In genomic region chr15:30065025-30065801, GRCh38 we compare ENCODE assay signal across 13 cellular contexts. TPM values are rescaled to one million over a fixed set of nuclear protein-coding genes. Genes with fewer than 3 reads are reported as not detected.
DNase-seq lines count a peak whose midpoint lies in the region; ATAC-seq and TF ChIP-seq lines count a peak whose summit lies in the region.
"Had no signal": no experiment of that assay in that cellular context is flagged by ENCODE, and none has a peak within 500 bp of the region (broad histone marks: within the 10 kb centered on the region; RNA-seq: fewer than 3 reads in every experiment).

No MANE protein-coding gene starts in this region.

- ATAC-seq in Right ventricle myocardium superior (ENCODE audit: poor library complexity), result peak; percentile 68
- ATAC-seq: activated T-helper 17 cell treated with anti-CD3 and anti-CD28 coated beads, Interleukin-2, amount 50 U/mL, for 72 hours had no signal

- DNase-seq in Right ventricle myocardium superior (no peak), right atrium auricular region (ENCODE audit: low spot score) (no peak), astrocyte of the spinal cord (ENCODE audit: low read depth, low spot score) (peak; percentile 90), kidney tubule cell (ENCODE audit: low spot score) (peak; percentile 90), uterus (no peak), HUDEP-2 (lab: John Stamatoyannopoulos, UW; ENCODE audit: unreplicated experiment in 76 of 76) (no peak)
- no peak for DNase-seq in activated CD4-positive, CD25-positive, alpha-beta regulatory T cell treated with anti-CD3 and anti-CD28 coated beads, Interleukin-2, amount 50 U/mL, for 72 hours
- DNase-seq in activated CD4-positive, alpha-beta memory T cell treated with anti-CD3 and anti-CD28 coated beads, Interleukin-2, amount 10 ng/mL, durations not matched to agents 7 days and 5 days, result no peak
- DNase-seq: stimulated activated naive CD4-positive, alpha-beta T cell treated with Interleukin-2 at 50 U/mL for 16 hours had no signal

- H3K27ac Mint-ChIP-seq in activated CD4-positive, alpha-beta memory T cell treated with anti-CD3 and anti-CD28 coated beads, Interleukin-2, amount 10 ng/mL, durations not matched to agents 7 days and 5 days, result no peak overlapping the region
- H3K27ac Mint-ChIP-seq: activated T-helper 17 cell treated with anti-CD3 and anti-CD28 coated beads, Interleukin-2, amount 50 U/mL, for 72 hours; B cell; T-helper 2 cell treated with Interferon-gamma antibody and Interleukin-4, amounts not matched to agents 5 μg/mL and 100 μg/mL, for 36 hours had no signal

- no peak overlapping the region for H3K4me3 Mint-ChIP-seq in activated CD4-positive, alpha-beta memory T cell treated with anti-CD3 and anti-CD28 coated beads, Interleukin-2, amount 10 ng/mL, durations not matched to agents 7 days and 5 days
- H3K4me3 Mint-ChIP-seq: activated T-helper 17 cell treated with anti-CD3 and anti-CD28 coated beads, Interleukin-2, amount 50 U/mL, for 72 hours; B cell; T-helper 2 cell treated with Interferon-gamma antibody and Interleukin-4, amounts not matched to agents 5 μg/mL and 100 μg/mL, for 36 hours had no signal

- no peaks in the 10 kb centered on the region for H3K27me3 ChIP-seq in right atrium auricular region
- no peaks in the 10 kb centered on the region for H3K27me3 ChIP-seq in uterus

- TF ChIP-seq POLR2A in uterus (IDR thresholded peaks at IDR 0.05), result no peak

- no peaks in the 10 kb centered on the region for H3K36me3 Mint-ChIP-seq in activated CD4-positive, alpha-beta memory T cell treated with anti-CD3 and anti-CD28 coated beads, Interleukin-2, amount 10 ng/mL, durations not matched to agents 7 days and 5 days (ENCODE audit: low read depth)

- H3K4me1 Mint-ChIP-seq in activated CD4-positive, alpha-beta memory T cell treated with anti-CD3 and anti-CD28 coated beads, Interleukin-2, amount 10 ng/mL, durations not matched to agents 7 days and 5 days, result no peaks in the 10 kb centered on the region
- H3K4me1 Mint-ChIP-seq: activated T-helper 17 cell treated with anti-CD3 and anti-CD28 coated beads, Interleukin-2, amount 50 U/mL, for 72 hours; B cell had no signal

- H3K9me3 ChIP-seq in right atrium auricular region, result no peaks in the 10 kb centered on the region
- H3K9me3 ChIP-seq in uterus, result no peaks in the 10 kb centered on the region

- H3K36me3 ChIP-seq in right atrium auricular region (no peaks in the 10 kb centered on the region), uterus (no peaks in the 10 kb centered on the region)

- H3K27me3 Mint-ChIP-seq in activated CD4-positive, alpha-beta memory T cell treated with anti-CD3 and anti-CD28 coated beads, Interleukin-2, amount 10 ng/mL, durations not matched to agents 7 days and 5 days, result no peaks in the 10 kb centered on the region
- H3K27me3 Mint-ChIP-seq: B cell had no signal

- intact Hi-C loops in Right ventricle myocardium superior (cut with DNase I), result no loop called here
- intact Hi-C loops in uterus (cut with DNase I; ENCODE audit: low total_unique reads), result no loop called here

- H3K9me3 Mint-ChIP-seq in activated CD4-positive, alpha-beta memory T cell treated with anti-CD3 and anti-CD28 coated beads, Interleukin-2, amount 10 ng/mL, durations not matched to agents 7 days and 5 days, result no peaks in the 10 kb centered on the region
- H3K9me3 Mint-ChIP-seq: activated T-helper 17 cell treated with anti-CD3 and anti-CD28 coated beads, Interleukin-2, amount 50 U/mL, for 72 hours; T-helper 2 cell treated with Interferon-gamma antibody and Interleukin-4, amounts not matched to agents 5 μg/mL and 100 μg/mL, for 36 hours had no signal

- no peak overlapping the region for H3K4me3 ChIP-seq in right atrium auricular region
- no peak overlapping the region for H3K4me3 ChIP-seq in astrocyte of the spinal cord (ENCODE audit: low read depth, low read length)
- no peak overlapping the region for H3K4me3 ChIP-seq in uterus

- in situ Hi-C loops in astrocyte of the spinal cord (cut with HindIII; ENCODE audit: low sequenced_read_pairs), result no loop called here

- CTCF ChIA-PET in activated CD4-positive, alpha-beta memory T cell treated with anti-CD3 and anti-CD28 coated beads, Interleukin-2, amount 10 ng/mL, durations not matched to agents 7 days and 5 days (lab: Charles Lee), result no interaction called here

- no peak for TF ChIP-seq CTCF in right atrium auricular region (IDR thresholded peaks at IDR 0.05)
- TF ChIP-seq CTCF in astrocyte of the spinal cord (IDR thresholded peaks at IDR 0.05; ENCODE audit: low read depth, low read length), result no peak
- TF ChIP-seq CTCF in uterus (IDR thresholded peaks at IDR 0.05), result no peak

- POLR2A ChIA-PET in activated CD4-positive, alpha-beta memory T cell treated with anti-CD3 and anti-CD28 coated beads, Interleukin-2, amount 10 ng/mL, durations not matched to agents 7 days and 5 days (lab: Charles Lee), result no interaction called here

- H3K27ac ChIP-seq in right atrium auricular region (peak overlapping the region in 1 of 2 donors; percentile 13), uterus (peak overlapping the region; percentile 57 to 76)

- H3K4me1 ChIP-seq in right atrium auricular region (peaks cover 0 to 17% of the 10 kb centered on the region in 2 donors), uterus (peaks cover 0 to 4% of the 10 kb centered on the region in 2 donors)

RNA-seq across cellular contexts. Expression of gene GOLGA8J, which starts 17.5 kb away (rescaled TPM):
- total RNA-seq in Right ventricle myocardium superior (not detected), right atrium auricular region (not detected), uterus (under 1 TPM in 1 of 4 donors, not detected in 3; 0.37 TPM)
- not detected for total RNA-seq in activated CD4-positive, alpha-beta memory T cell treated with anti-CD3 and anti-CD28 coated beads, Interleukin-2, amount 10 ng/mL, durations not matched to agents 7 days and 5 days
- total RNA-seq: activated T-helper 17 cell treated with anti-CD3 and anti-CD28 coated beads, Interleukin-2, amount 50 U/mL, for 72 hours; B cell; NCI-H460 had no signal

Comparison
In these comparisons a context has a peak if more than half of its experiments do, and no peak if none do; other contexts are left out.
1. DNase-seq: peak in astrocyte of the spinal cord (single experiment) and kidney tubule cell (single experiment); none in Right ventricle myocardium superior (single experiment), right atrium auricular region (single experiment), uterus (0 of 2), HUDEP-2 (0 of 76), activated CD4-positive, CD25-positive, alpha-beta regulatory T cell treated with anti-CD3 and anti-CD28 coated beads, Interleukin-2, amount 50 U/mL, for 72 hours (single experiment) and activated CD4-positive, alpha-beta memory T cell treated with anti-CD3 and anti-CD28 coated beads, Interleukin-2, amount 10 ng/mL, durations not matched to agents 7 days and 5 days (single experiment).